1 cellular context compared by ENCODE assay signal in the genomic region with DNA sequence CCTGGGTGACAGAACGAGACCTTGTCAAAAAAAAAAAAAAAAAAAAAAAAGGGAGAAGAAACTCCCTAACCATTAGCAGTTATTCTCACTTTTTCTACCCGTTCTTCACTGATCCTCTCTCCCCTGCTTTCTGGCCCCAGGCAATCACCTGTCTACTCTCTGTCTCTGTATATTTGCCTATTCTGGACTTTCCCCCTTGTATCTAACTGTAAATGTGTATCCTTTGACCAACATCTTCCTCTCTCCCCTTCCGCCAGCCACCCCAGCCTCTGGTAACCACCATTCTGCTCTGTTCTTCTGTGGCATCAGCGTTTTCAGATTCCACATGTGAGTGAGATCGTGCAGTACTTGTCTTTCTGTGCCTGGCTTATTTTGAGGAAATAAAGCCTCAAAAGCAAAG.
TF ChIP-seq lines count a peak whose summit lies in the region.

No MANE protein-coding gene starts in this region.

TF ChIP-seq in HepG2, 621 proteins besides CTCF, POLR2A, EP300 and RAD21 (continued from another document and continues in another):
- TF ChIP-seq ARID5B (CRISPR knock-in tag; IDR thresholded peaks at IDR 0.05): no peak
- peak; percentile 71 for TF ChIP-seq HNF4G (IDR thresholded peaks at IDR 0.05; ENCODE audit: borderline replicate concordance, low read depth, low read length)
- no peak for TF ChIP-seq HNF4G (CRISPR knock-in tag; IDR thresholded peaks at IDR 0.05; ENCODE audit: borderline replicate concordance, low read depth)
- no peak for TF ChIP-seq IKZF4 (CRISPR knock-in tag; IDR thresholded peaks at IDR 0.05; ENCODE audit: borderline replicate concordance, low read depth, not compliant biosample characterization)
- TF ChIP-seq ZNF138 (CRISPR knock-in tag; IDR thresholded peaks at IDR 0.05; ENCODE audit: low read depth): no peak
- no peak for TF ChIP-seq NFRKB (IDR thresholded peaks at IDR 0.05)
- TF ChIP-seq KMT2A (CRISPR knock-in tag; IDR thresholded peaks at IDR 0.05): 0 out of 2 replicates have a peak, but pooled peaks have one; percentile 36
- TF ChIP-seq ZNF644 (CRISPR knock-in tag; IDR thresholded peaks at IDR 0.05; ENCODE audit: low read depth): peak; percentile 39; the same call in 1 of the 2 replicates
- TF ChIP-seq KLF12 (CRISPR knock-in tag; IDR thresholded peaks at IDR 0.05; ENCODE audit: borderline replicate concordance): no peak
- no peak for TF ChIP-seq HNRNPUL1 (IDR thresholded peaks at IDR 0.05; ENCODE audit: low read depth, low read length)
- TF ChIP-seq RXRB (CRISPR knock-in tag; IDR thresholded peaks at IDR 0.05; ENCODE audit: borderline replicate concordance): peak; percentile 23; the same call in 1 of the 2 replicates
- TF ChIP-seq, protein P1, sequence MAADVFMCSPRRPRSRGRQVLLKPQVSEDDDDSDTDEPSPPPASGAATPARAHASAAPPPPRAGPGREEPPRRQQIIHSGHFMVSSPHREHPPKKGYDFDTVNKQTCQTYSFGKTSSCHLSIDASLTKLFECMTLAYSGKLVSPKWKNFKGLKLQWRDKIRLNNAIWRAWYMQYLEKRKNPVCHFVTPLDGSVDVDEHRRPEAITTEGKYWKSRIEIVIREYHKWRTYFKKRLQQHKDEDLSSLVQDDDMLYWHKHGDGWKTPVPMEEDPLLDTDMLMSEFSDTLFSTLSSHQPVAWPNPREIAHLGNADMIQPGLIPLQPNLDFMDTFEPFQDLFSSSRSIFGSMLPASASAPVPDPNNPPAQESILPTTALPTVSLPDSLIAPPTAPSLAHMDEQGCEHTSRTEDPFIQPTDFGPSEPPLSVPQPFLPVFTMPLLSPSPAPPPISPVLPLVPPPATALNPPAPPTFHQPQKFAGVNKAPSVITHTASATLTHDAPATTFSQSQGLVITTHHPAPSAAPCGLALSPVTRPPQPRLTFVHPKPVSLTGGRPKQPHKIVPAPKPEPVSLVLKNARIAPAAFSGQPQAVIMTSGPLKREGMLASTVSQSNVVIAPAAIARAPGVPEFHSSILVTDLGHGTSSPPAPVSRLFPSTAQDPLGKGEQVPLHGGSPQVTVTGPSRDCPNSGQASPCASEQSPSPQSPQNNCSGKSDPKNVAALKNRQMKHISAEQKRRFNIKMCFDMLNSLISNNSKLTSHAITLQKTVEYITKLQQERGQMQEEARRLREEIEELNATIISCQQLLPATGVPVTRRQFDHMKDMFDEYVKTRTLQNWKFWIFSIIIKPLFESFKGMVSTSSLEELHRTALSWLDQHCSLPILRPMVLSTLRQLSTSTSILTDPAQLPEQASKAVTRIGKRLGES (CRISPR knock-in tag; IDR thresholded peaks at IDR 0.05; ENCODE audit: borderline replicate concordance): no peak
- no peak for TF ChIP-seq EZH2 (conservative IDR thresholded peaks at IDR 0.05; ENCODE audit: low read depth, low read length)
- TF ChIP-seq SAP130 (CRISPR knock-in tag; IDR thresholded peaks at IDR 0.05; ENCODE audit: low read depth): peak; percentile 49; the same call in 1 of the 2 replicates
- TF ChIP-seq ZNF670 (CRISPR knock-in tag; IDR thresholded peaks at IDR 0.05; ENCODE audit: borderline replicate concordance): no peak
- TF ChIP-seq, protein P2, sequence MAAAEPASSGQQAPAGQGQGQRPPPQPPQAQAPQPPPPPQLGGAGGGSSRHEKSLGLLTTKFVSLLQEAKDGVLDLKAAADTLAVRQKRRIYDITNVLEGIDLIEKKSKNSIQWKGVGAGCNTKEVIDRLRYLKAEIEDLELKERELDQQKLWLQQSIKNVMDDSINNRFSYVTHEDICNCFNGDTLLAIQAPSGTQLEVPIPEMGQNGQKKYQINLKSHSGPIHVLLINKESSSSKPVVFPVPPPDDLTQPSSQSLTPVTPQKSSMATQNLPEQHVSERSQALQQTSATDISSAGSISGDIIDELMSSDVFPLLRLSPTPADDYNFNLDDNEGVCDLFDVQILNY (CRISPR knock-in tag; conservative IDR thresholded peaks at IDR 0.05): no peak
- TF ChIP-seq TRIM24 (CRISPR knock-in tag; IDR thresholded peaks at IDR 0.05): no peak
- TF ChIP-seq ZNF207 (IDR thresholded peaks at IDR 0.05; ENCODE audit: borderline replicate concordance): no peak
- TF ChIP-seq EHMT2 (IDR thresholded peaks at IDR 0.05; ENCODE audit: borderline replicate concordance, low read depth, low read length): no peak
- TF ChIP-seq CENPT (CRISPR knock-in tag; IDR thresholded peaks at IDR 0.05; ENCODE audit: low read depth): no peak
- TF ChIP-seq, protein P3, sequence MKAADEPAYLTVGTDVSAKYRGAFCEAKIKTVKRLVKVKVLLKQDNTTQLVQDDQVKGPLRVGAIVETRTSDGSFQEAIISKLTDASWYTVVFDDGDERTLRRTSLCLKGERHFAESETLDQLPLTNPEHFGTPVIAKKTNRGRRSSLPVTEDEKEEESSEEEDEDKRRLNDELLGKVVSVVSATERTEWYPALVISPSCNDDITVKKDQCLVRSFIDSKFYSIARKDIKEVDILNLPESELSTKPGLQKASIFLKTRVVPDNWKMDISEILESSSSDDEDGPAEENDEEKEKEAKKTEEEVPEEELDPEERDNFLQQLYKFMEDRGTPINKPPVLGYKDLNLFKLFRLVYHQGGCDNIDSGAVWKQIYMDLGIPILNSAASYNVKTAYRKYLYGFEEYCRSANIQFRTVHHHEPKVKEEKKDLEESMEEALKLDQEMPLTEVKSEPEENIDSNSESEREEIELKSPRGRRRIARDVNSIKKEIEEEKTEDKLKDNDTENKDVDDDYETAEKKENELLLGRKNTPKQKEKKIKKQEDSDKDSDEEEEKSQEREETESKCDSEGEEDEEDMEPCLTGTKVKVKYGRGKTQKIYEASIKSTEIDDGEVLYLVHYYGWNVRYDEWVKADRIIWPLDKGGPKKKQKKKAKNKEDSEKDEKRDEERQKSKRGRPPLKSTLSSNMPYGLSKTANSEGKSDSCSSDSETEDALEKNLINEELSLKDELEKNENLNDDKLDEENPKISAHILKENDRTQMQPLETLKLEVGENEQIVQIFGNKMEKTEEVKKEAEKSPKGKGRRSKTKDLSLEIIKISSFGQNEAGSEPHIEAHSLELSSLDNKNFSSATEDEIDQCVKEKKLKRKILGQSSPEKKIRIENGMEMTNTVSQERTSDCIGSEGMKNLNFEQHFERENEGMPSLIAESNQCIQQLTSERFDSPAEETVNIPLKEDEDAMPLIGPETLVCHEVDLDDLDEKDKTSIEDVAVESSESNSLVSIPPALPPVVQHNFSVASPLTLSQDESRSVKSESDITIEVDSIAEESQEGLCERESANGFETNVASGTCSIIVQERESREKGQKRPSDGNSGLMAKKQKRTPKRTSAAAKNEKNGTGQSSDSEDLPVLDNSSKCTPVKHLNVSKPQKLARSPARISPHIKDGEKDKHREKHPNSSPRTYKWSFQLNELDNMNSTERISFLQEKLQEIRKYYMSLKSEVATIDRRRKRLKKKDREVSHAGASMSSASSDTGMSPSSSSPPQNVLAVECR (CRISPR knock-in tag; IDR thresholded peaks at IDR 0.05; ENCODE audit: borderline replicate concordance): peak; percentile 9; the same call in 1 of the 2 replicates
- peak; percentile 33; the same call in 1 of the 2 replicates for TF ChIP-seq SALL1 (CRISPR knock-in tag; IDR thresholded peaks at IDR 0.05)
- TF ChIP-seq MAFK (conservative IDR thresholded peaks at IDR 0.05 in 1 of 2, IDR thresholded peaks at IDR 0.05 in 1 of 2; ENCODE audit: low read length in 2 of 2): peak; percentile 34 to 51; a peak in 3 of 4 replicates
- TF ChIP-seq, protein P4, sequence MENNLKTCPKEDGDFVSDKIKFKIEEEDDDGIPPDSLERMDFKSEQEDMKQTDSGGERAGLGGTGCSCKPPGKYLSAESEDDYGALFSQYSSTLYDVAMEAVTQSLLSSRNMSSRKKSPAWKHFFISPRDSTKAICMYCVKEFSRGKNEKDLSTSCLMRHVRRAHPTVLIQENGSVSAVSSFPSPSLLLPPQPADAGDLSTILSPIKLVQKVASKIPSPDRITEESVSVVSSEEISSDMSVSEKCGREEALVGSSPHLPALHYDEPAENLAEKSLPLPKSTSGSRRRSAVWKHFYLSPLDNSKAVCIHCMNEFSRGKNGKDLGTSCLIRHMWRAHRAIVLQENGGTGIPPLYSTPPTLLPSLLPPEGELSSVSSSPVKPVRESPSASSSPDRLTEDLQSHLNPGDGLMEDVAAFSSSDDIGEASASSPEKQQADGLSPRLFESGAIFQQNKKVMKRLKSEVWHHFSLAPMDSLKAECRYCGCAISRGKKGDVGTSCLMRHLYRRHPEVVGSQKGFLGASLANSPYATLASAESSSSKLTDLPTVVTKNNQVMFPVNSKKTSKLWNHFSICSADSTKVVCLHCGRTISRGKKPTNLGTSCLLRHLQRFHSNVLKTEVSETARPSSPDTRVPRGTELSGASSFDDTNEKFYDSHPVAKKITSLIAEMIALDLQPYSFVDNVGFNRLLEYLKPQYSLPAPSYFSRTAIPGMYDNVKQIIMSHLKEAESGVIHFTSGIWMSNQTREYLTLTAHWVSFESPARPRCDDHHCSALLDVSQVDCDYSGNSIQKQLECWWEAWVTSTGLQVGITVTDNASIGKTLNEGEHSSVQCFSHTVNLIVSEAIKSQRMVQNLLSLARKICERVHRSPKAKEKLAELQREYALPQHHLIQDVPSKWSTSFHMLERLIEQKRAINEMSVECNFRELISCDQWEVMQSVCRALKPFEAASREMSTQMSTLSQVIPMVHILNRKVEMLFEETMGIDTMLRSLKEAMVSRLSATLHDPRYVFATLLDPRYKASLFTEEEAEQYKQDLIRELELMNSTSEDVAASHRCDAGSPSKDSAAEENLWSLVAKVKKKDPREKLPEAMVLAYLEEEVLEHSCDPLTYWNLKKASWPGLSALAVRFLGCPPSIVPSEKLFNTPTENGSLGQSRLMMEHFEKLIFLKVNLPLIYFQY (CRISPR knock-in tag; IDR thresholded peaks at IDR 0.05; ENCODE audit: borderline replicate concordance): no peak
- no peak for TF ChIP-seq RCOR2 (CRISPR knock-in tag; IDR thresholded peaks at IDR 0.05)
- TF ChIP-seq PAWR (CRISPR knock-in tag; IDR thresholded peaks at IDR 0.05; ENCODE audit: borderline replicate concordance): no peak
- peak; percentile 64 for TF ChIP-seq PHF21A (CRISPR knock-in tag; IDR thresholded peaks at IDR 0.05)
- no peak for TF ChIP-seq ZNF567 (CRISPR knock-in tag; IDR thresholded peaks at IDR 0.05; ENCODE audit: borderline replicate concordance)
- TF ChIP-seq, protein P5, sequence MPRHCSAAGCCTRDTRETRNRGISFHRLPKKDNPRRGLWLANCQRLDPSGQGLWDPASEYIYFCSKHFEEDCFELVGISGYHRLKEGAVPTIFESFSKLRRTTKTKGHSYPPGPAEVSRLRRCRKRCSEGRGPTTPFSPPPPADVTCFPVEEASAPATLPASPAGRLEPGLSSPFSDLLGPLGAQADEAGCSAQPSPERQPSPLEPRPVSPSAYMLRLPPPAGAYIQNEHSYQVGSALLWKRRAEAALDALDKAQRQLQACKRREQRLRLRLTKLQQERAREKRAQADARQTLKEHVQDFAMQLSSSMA (CRISPR knock-in tag; IDR thresholded peaks at IDR 0.05): no peak
- TF ChIP-seq ZNF382 (CRISPR knock-in tag; IDR thresholded peaks at IDR 0.05; ENCODE audit: borderline replicate concordance): no peak
- TF ChIP-seq HDAC1 (CRISPR knock-in tag; IDR thresholded peaks at IDR 0.05): 0 out of 2 replicates have a peak, but pooled peaks have one; percentile 21
- TF ChIP-seq NAIF1 (CRISPR knock-in tag; IDR thresholded peaks at IDR 0.05; ENCODE audit: borderline replicate concordance): no peak
- TF ChIP-seq ZFP36 (IDR thresholded peaks at IDR 0.05; ENCODE audit: borderline replicate concordance, low read depth, low read length, partially characterized antibody): no peak
- no peak for TF ChIP-seq ZBTB39 (CRISPR knock-in tag; IDR thresholded peaks at IDR 0.05)
- TF ChIP-seq RXRA (CRISPR knock-in tag; IDR thresholded peaks at IDR 0.05): no peak
- no peak for TF ChIP-seq NR2F6 (IDR thresholded peaks at IDR 0.05)
- no peak for TF ChIP-seq NR2F6 (CRISPR knock-in tag; IDR thresholded peaks at IDR 0.05)
- 0 out of 2 replicates have a peak, but pooled peaks have one; percentile 16 for TF ChIP-seq MAFF (IDR thresholded peaks at IDR 0.05; ENCODE audit: low read depth, low read length)
- TF ChIP-seq ZNF616 (CRISPR knock-in tag; IDR thresholded peaks at IDR 0.05; ENCODE audit: low read depth): no peak
- TF ChIP-seq ZNF879 (CRISPR knock-in tag; IDR thresholded peaks at IDR 0.05): no peak
- TF ChIP-seq HNF4A (CRISPR knock-in tag; IDR thresholded peaks at IDR 0.05): peak; percentile 62
- no peak for TF ChIP-seq BATF2 (CRISPR knock-in tag; IDR thresholded peaks at IDR 0.05)
